In the genomic region with DNA sequence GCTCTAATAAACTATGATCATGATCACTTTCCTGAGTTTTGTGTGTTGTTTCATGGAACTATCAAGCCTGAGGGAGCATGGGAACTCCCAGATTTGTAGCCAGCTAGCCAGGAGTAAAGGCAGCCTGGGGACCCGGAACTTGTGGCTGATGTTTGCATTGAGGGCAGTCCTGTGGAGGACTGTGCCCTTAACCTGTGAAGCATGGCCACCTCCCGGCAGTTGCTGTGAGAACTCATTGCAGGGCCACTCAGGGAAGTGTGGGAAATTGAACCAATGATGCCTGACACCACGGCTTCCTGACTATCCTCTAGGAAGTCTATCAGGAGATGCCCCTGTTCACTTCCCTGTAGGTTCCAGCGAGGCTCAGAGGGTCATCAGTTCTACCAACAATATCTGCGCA, we compare ENCODE assay signal across 29 cellular contexts.
DNase-seq lines count a peak whose midpoint lies in the region; ATAC-seq, FAIRE-seq and TF ChIP-seq lines count a peak whose summit lies in the region.
"Had no signal": no experiment of that assay in that cellular context is flagged by ENCODE, and none has a peak within 500 bp of the region (broad histone marks: within the 10 kb centered on the region; RNA-seq: fewer than 3 reads in every experiment).

No MANE protein-coding gene starts in this region.

- TF ChIP-seq EP300 in HepG2 (IDR thresholded peaks at IDR 0.05; ENCODE audit: low read depth in 2 of 2, low read length in 2 of 2) (no peak), HepG2 (CRISPR knock-in tag; IDR thresholded peaks at IDR 0.05; ENCODE audit: borderline replicate concordance) (no peak), stomach (IDR thresholded peaks at IDR 0.05) (no peak)

- H3K27me3 ChIP-seq in HepG2 (ENCODE audit: control insufficient read depth in 1 of 2, insufficient read depth in 2 of 2, low read length in 2 of 2) (peaks cover 0 to 3% of the 10 kb centered on the region in 2 experiments; a peak in 1 of 5 replicates), right lobe of liver (no peaks in the 10 kb centered on the region), stomach (no peaks in the 10 kb centered on the region)
- H3K27me3 ChIP-seq: pancreas, testis had no signal

- H3K9me3 Mint-ChIP-seq in mesothelial cell of epicardium, result peaks cover 8% of the 10 kb centered on the region
- H3K9me3 Mint-ChIP-seq: activated T-cell treated with anti-CD3 and anti-CD28 coated beads, Interleukin-2, amount 50 U/mL, for 24 hours; central memory CD8-positive, alpha-beta T cell had no signal

- no peaks in the 10 kb centered on the region for H3K27me3 Mint-ChIP-seq in mesothelial cell of epicardium (ENCODE audit: low read depth)
- H3K27me3 Mint-ChIP-seq: activated T-cell treated with anti-CD3 and anti-CD28 coated beads, Interleukin-2, amount 50 U/mL, for 24 hours; central memory CD8-positive, alpha-beta T cell had no signal

- in situ Hi-C loops in HepG2 (cut with HindIII; ENCODE audit: extremely low pct_ligation_motif_present, low pct_unique_long_range_greater_than_20kb), result no loop called here

- H3K36me3 ChIP-seq in HepG2 (replicated peaks in 1 of 2; ENCODE audit: control insufficient read depth in 1 of 2, insufficient read depth in 2 of 2, low read length in 2 of 2), result no peaks in the 10 kb centered on the region
- H3K36me3 ChIP-seq in right lobe of liver, result no peaks in the 10 kb centered on the region
- H3K36me3 ChIP-seq in stomach, result no peaks in the 10 kb centered on the region
- H3K36me3 ChIP-seq: pancreas had no signal

- peaks cover 4% of the 10 kb centered on the region for H3K9me3 ChIP-seq in HepG2 (ENCODE audit: low read length)
- no peaks in the 10 kb centered on the region for H3K9me3 ChIP-seq in right lobe of liver
- peaks cover 0 to 2% (median under 1%) of the 10 kb centered on the region in 4 donors for H3K9me3 ChIP-seq in stomach
- H3K9me3 ChIP-seq: pancreas, testis had no signal

- intact Hi-C loops in HepG2 (cut with micrococcal nuclease; ENCODE audit: unreplicated experiment) (no loop called here), right lobe of liver (cut with DNase I) (no loop called here), stomach (cut with DNase I; ENCODE audit: low total_unique reads) (no loop called here)

- BruUV-seq in HepG2 (replicated peaks; lab: Mats Ljungman, UMichigan), result no TSS peak

- no peaks in the 10 kb centered on the region for H4K20me1 ChIP-seq in HepG2 (ENCODE audit: insufficient read depth, low read length)

- no peak for TF ChIP-seq POLR2A in HepG2 (IDR thresholded peaks at IDR 0.05; ENCODE audit: insufficient read depth in 1 of 2, low read depth in 2 of 2, low read length in 2 of 2)
- TF ChIP-seq POLR2A in right lobe of liver (IDR thresholded peaks at IDR 0.05), result no peak
- TF ChIP-seq POLR2A in stomach (IDR thresholded peaks at IDR 0.05), result no peak

- no peak for DNase-seq in HepG2 (ENCODE audit: low spot score)
- DNase-seq in right lobe of liver, result no peak
- no peak for DNase-seq in mesothelial cell of epicardium (ENCODE audit: low spot score in 2 of 2, unreplicated experiment in 2 of 2)
- no peak for DNase-seq in stomach
- no peak for DNase-seq in NCI-H510A treated with DMSO at 0.1 percent for 48 hours (lab: John Stamatoyannopoulos, UW)
- no peak for DNase-seq in putamen (ENCODE audit: low spot score)
- no peak for DNase-seq in COLO668 (lab: John Stamatoyannopoulos, UW; ENCODE audit: unreplicated experiment)
- DNase-seq in CD1c-positive myeloid dendritic cell (ENCODE audit: extremely low spot score), result no peak
- DNase-seq: activated B cell treated with CpG ODN at 0.5 μM for 24 hours; activated CD8-positive, alpha-beta T cell treated with anti-CD3 and anti-CD28 coated beads, Interleukin-2, amount 10 ng/mL, durations not matched to agents 7 days and 5 days; activated naive CD4-positive, alpha-beta T cell; activated T-cell treated with anti-CD3 and anti-CD28 coated beads, Interleukin-2, amount 50 U/mL, for 24 hours; DND-41; effector CD4-positive, alpha-beta T cell; erythroblast; foreskin keratinocyte; KBM-7; natural killer cell; NCI-H1436 treated with DMSO at 0.1 percent for 48 hours; NCI-H2171 treated with DMSO at 0.1 percent for 48 hours; NCI-H526 treated with DMSO at 0.1 percent for 48 hours; pancreas; T1000; testis had no signal

- no peak overlapping the region for H3K27ac ChIP-seq in HepG2 (ENCODE audit: extremely low read length, insufficient read depth, low read length)
- H3K27ac ChIP-seq in right lobe of liver, result no peak overlapping the region
- H3K27ac ChIP-seq in stomach, result peak overlapping the region; percentile 39 to 66 (median 59)
- H3K27ac ChIP-seq: foreskin keratinocyte, pancreas had no signal

- no peak overlapping the region for H3K4me2 ChIP-seq in HepG2 (ENCODE audit: low read depth, low read length)

- H2AFZ ChIP-seq in HepG2 (ENCODE audit: low read length), result no peak overlapping the region

- no peak for TF ChIP-seq RAD21 in HepG2 (CRISPR knock-in tag; IDR thresholded peaks at IDR 0.05)

- no peak for FAIRE-seq in HepG2 (lab: Jason Lieb, UNC)
- FAIRE-seq: A204.1, GM12878, keratinocyte, pancreas had no signal

- CTCF ChIA-PET in HepG2 (lab: Yijun Ruan, JAX; ENCODE audit: low intra/inter-chr PET ratio, low total read pairs), result no interaction called here

- H3K79me2 ChIP-seq in HepG2 (ENCODE audit: insufficient read depth, low read length), result no peaks in the 10 kb centered on the region

- no peaks in the 10 kb centered on the region for H3K36me3 Mint-ChIP-seq in mesothelial cell of epicardium

- POLR2A ChIA-PET in HepG2 (lab: Yijun Ruan, JAX), result no interaction called here

- TF ChIP-seq CTCF in HepG2 (CRISPR knock-in tag; IDR thresholded peaks at IDR 0.05) (no peak), right lobe of liver (IDR thresholded peaks at IDR 0.05) (no peak), mesothelial cell of epicardium (IDR thresholded peaks at IDR 0.05; ENCODE audit: unreplicated experiment) (no peak), stomach (IDR thresholded peaks at IDR 0.05) (no peak)

- H3K4me1 ChIP-seq in HepG2 (ENCODE audit: insufficient read depth, low read length), result peaks cover 45% of the 10 kb centered on the region
- no peaks in the 10 kb centered on the region for H3K4me1 ChIP-seq in right lobe of liver
- peaks cover 12 to 31% (median 23%) of the 10 kb centered on the region in 4 donors for H3K4me1 ChIP-seq in stomach
- H3K4me1 ChIP-seq: foreskin keratinocyte had no signal

- ATAC-seq in HepG2, result no peak
- ATAC-seq in right lobe of liver, result no peak
- ATAC-seq: activated CD8-positive, alpha-beta T cell treated with anti-CD3 and anti-CD28 coated beads, Interleukin-2, amount 10 ng/mL, durations not matched to agents 7 days and 5 days; foreskin keratinocyte; GM12878; natural killer cell had no signal

- H3K4me1 Mint-ChIP-seq in mesothelial cell of epicardium, result peaks cover 17% of the 10 kb centered on the region
- H3K4me1 Mint-ChIP-seq: activated B cell treated with CpG ODN at 0.5 μM for 24 hours; central memory CD8-positive, alpha-beta T cell had no signal

- H3K4me3 Mint-ChIP-seq in mesothelial cell of epicardium, result no peak overlapping the region
- H3K4me3 Mint-ChIP-seq: activated B cell treated with CpG ODN at 0.5 μM for 24 hours; activated CD8-positive, alpha-beta T cell treated with anti-CD3 and anti-CD28 coated beads, Interleukin-2, amount 10 ng/mL, durations not matched to agents 7 days and 5 days; activated T-cell treated with anti-CD3 and anti-CD28 coated beads, Interleukin-2, amount 50 U/mL, for 24 hours; B cell; central memory CD8-positive, alpha-beta T cell; natural killer cell had no signal

- H3K9ac ChIP-seq in HepG2 (ENCODE audit: insufficient read depth, low read depth, low read length), result no peak overlapping the region

- H3K4me3 ChIP-seq in HepG2 (replicated peaks in 1 of 3; ENCODE audit: insufficient read depth in 1 of 3, low read depth in 2 of 3, low read length in 3 of 3) (no peak overlapping the region), right lobe of liver (no peak overlapping the region), stomach (no peak overlapping the region)
- H3K4me3 ChIP-seq: GM12878, pancreas, testis had no signal

- peak overlapping the region; percentile 40 for H3K27ac Mint-ChIP-seq in mesothelial cell of epicardium
- H3K27ac Mint-ChIP-seq: activated B cell treated with CpG ODN at 0.5 μM for 24 hours; activated CD8-positive, alpha-beta T cell treated with anti-CD3 and anti-CD28 coated beads, Interleukin-2, amount 10 ng/mL, durations not matched to agents 7 days and 5 days; activated T-cell treated with anti-CD3 and anti-CD28 coated beads, Interleukin-2, amount 50 U/mL, for 24 hours; B cell; natural killer cell had no signal

- 44% methylated on average over 5 of the region's 5 CpGs for WGBS in HepG2 (ENCODE audit: low lambda C conversion rate)
- 48% methylated on average over 3 of the region's 5 CpGs for WGBS in right lobe of liver (ENCODE audit: insufficient coverage, low coverage, low lambda C conversion rate, missing lambda C conversion rate)
- WGBS in stomach, 5 donors, result 75 to 92% (median 86%) methylated on average over 5 of the region's 5 CpGs

TF ChIP-seq in HepG2, 621 proteins besides CTCF, POLR2A, EP300 and RAD21:
- TF ChIP-seq KLF6 (CRISPR knock-in tag; IDR thresholded peaks at IDR 0.05) (no peak), ZNF335 (CRISPR knock-in tag; IDR thresholded peaks at IDR 0.05) (0 out of 2 replicates have a peak, but pooled peaks have one; percentile 25)

Comparison
In these comparisons a context has a peak if more than half of its experiments do, and no peak if none do; other contexts are left out.
1. H3K27ac ChIP-seq: peak in stomach (5 of 5); none in HepG2 (single experiment) and right lobe of liver (0 of 3).